1 cellular context compared by ENCODE assay signal in the genomic region with DNA sequence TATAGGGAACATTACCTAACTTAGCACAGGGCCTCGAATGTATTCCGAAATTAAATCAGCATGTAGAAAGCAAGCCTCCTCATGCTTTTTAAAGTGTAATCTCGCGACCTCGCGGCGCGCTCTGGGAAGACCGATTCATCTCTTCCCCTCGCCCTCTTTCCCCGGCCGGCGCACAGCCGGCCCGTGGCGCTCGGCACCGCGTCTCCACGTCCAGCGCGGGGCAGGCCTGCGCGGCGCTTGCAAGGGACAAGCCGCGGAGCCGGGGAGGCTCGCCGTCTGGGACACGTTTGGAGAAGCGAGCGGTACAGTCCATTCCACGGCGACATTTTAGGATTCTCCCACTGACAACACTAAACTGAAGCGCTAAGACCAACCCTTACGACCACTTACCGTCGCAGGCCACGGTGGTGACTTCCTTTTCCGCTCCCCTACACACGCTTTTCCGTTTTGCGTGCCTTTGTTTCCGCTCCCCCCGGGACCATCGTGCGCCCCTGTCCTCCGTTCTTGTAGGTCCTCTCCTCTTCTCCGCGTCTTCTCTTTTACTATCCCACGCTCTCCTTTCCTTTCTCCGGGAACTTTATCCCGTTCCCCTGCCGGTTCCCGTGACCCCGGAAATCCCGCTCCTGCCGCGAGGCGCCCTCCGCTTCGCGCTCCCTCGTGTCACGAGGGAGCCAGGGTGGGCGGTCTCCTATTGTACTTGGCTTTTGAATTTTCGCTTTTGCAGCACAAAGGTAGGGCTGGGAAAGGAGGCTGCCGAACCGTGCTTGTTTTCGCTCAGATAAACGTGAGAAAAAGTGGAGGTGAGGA.
TF ChIP-seq lines count a peak whose summit lies in the region.

A gene with protein sequence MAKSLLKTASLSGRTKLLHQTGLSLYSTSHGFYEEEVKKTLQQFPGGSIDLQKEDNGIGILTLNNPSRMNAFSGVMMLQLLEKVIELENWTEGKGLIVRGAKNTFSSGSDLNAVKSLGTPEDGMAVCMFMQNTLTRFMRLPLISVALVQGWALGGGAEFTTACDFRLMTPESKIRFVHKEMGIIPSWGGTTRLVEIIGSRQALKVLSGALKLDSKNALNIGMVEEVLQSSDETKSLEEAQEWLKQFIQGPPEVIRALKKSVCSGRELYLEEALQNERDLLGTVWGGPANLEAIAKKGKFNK (minus strand): TSS at position 664 of the 807 bp plus-strand sequence. CDS start 12,581 bp downstream, outside the sequence.

TF ChIP-seq in HepG2, 621 proteins besides CTCF, POLR2A, EP300 and RAD21 (continued from another document):
- TF ChIP-seq, protein P1, sequence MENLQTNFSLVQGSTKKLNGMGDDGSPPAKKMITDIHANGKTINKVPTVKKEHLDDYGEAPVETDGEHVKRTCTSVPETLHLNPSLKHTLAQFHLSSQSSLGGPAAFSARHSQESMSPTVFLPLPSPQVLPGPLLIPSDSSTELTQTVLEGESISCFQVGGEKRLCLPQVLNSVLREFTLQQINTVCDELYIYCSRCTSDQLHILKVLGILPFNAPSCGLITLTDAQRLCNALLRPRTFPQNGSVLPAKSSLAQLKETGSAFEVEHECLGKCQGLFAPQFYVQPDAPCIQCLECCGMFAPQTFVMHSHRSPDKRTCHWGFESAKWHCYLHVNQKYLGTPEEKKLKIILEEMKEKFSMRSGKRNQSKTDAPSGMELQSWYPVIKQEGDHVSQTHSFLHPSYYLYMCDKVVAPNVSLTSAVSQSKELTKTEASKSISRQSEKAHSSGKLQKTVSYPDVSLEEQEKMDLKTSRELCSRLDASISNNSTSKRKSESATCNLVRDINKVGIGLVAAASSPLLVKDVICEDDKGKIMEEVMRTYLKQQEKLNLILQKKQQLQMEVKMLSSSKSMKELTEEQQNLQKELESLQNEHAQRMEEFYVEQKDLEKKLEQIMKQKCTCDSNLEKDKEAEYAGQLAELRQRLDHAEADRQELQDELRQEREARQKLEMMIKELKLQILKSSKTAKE (CRISPR knock-in tag; IDR thresholded peaks at IDR 0.05; ENCODE audit: borderline replicate concordance): peak; percentile 18
- TF ChIP-seq PRMT3 (CRISPR knock-in tag; IDR thresholded peaks at IDR 0.05; ENCODE audit: borderline replicate concordance, low read depth) (no peak), STAT5B (CRISPR knock-in tag; IDR thresholded peaks at IDR 0.05) (no peak; the same call in none of the 2 replicates), CAMTA2 (CRISPR knock-in tag; IDR thresholded peaks at IDR 0.05; ENCODE audit: borderline replicate concordance) (peak; percentile 86; the same call in 1 of the 2 replicates), ZFP36L1 (CRISPR knock-in tag; IDR thresholded peaks at IDR 0.05) (peak; percentile 68; the same call in 1 of the 2 replicates), SIX4 (CRISPR knock-in tag; IDR thresholded peaks at IDR 0.05) (peak; percentile 61; the same call in 1 of the 2 replicates), CHCHD3 (CRISPR knock-in tag; IDR thresholded peaks at IDR 0.05) (no peak), ZKSCAN1 (IDR thresholded peaks at IDR 0.05; ENCODE audit: low read length) (no peak; the same call in 1 of the 2 replicates)
- TF ChIP-seq, protein P2, sequence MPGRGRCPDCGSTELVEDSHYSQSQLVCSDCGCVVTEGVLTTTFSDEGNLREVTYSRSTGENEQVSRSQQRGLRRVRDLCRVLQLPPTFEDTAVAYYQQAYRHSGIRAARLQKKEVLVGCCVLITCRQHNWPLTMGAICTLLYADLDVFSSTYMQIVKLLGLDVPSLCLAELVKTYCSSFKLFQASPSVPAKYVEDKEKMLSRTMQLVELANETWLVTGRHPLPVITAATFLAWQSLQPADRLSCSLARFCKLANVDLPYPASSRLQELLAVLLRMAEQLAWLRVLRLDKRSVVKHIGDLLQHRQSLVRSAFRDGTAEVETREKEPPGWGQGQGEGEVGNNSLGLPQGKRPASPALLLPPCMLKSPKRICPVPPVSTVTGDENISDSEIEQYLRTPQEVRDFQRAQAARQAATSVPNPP (CRISPR knock-in tag; IDR thresholded peaks at IDR 0.05): no peak; the same call in 1 of the 2 replicates
- TF ChIP-seq, protein P3, sequence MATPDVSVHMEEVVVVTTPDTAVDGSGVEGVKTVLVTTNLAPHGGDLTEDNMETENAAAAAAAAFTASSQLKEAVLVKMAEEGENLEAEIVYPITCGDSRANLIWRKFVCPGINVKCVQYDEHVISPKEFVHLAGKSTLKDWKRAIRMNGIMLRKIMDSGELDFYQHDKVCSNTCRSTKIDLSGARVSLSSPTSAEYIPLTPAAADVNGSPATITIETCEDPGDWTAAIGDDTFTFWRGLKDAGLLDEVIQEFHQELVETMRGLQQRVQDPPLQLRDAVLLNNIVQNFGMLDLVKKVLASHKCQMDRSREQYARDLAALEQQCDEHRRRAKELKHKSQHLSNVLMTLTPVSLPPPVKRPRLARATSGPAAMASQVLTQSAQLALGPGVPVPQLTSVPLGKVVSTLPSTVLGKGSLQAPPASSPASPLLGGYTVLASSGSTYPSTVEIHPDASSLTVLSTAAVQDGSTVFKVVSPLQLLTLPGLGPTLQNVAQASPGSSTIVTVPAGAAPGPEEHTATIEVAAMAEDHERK (CRISPR knock-in tag; IDR thresholded peaks at IDR 0.05; ENCODE audit: low read depth): peak; percentile 63; the same call in 1 of the 2 replicates
- TF ChIP-seq, protein P4, sequence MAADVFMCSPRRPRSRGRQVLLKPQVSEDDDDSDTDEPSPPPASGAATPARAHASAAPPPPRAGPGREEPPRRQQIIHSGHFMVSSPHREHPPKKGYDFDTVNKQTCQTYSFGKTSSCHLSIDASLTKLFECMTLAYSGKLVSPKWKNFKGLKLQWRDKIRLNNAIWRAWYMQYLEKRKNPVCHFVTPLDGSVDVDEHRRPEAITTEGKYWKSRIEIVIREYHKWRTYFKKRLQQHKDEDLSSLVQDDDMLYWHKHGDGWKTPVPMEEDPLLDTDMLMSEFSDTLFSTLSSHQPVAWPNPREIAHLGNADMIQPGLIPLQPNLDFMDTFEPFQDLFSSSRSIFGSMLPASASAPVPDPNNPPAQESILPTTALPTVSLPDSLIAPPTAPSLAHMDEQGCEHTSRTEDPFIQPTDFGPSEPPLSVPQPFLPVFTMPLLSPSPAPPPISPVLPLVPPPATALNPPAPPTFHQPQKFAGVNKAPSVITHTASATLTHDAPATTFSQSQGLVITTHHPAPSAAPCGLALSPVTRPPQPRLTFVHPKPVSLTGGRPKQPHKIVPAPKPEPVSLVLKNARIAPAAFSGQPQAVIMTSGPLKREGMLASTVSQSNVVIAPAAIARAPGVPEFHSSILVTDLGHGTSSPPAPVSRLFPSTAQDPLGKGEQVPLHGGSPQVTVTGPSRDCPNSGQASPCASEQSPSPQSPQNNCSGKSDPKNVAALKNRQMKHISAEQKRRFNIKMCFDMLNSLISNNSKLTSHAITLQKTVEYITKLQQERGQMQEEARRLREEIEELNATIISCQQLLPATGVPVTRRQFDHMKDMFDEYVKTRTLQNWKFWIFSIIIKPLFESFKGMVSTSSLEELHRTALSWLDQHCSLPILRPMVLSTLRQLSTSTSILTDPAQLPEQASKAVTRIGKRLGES (CRISPR knock-in tag; IDR thresholded peaks at IDR 0.05; ENCODE audit: borderline replicate concordance): peak; percentile 79; the same call in 1 of the 2 replicates
TF ChIP-seq in HepG2: peak in this region for 369.
